10 cellular contexts compared by ENCODE assay signal in genomic region chr12:6295187-6295811, GRCh38. TPM values are rescaled to one million over a fixed set of nuclear protein-coding genes. Genes with fewer than 3 reads are reported as not detected.
DNase-seq lines count a peak whose midpoint lies in the region; ATAC-seq and TF ChIP-seq lines count a peak whose summit lies in the region.
"Had no signal": no experiment of that assay in that cellular context is flagged by ENCODE, and none has a peak within 500 bp of the region (broad histone marks: within the 10 kb centered on the region; RNA-seq: fewer than 3 reads in every experiment).

No MANE protein-coding gene starts in this region.

- peaks cover 10% of the 10 kb centered on the region for H3K27me3 Mint-ChIP-seq in activated CD4-positive, alpha-beta memory T cell treated with anti-CD3 and anti-CD28 coated beads for 36 hours
- peaks cover 6 to 13% of the 10 kb centered on the region in 2 donors for H3K27me3 Mint-ChIP-seq in CD8-positive, alpha-beta memory T cell

- DNase-seq in AG08395 (ENCODE audit: low spot score) (peak; percentile 87), HuH-7 (ENCODE audit: low spot score) (peak; percentile 64), breast epithelium (ENCODE audit: low spot score in 2 of 2) (peak; percentile 70 to 75), right lobe of liver (no peak), NCI-H2171 treated with DMSO at 0.1 percent for 48 hours (lab: John Stamatoyannopoulos, UW) (no peak), prostate gland (ENCODE audit: low spot score) (no peak)
- DNase-seq in activated CD4-positive, alpha-beta memory T cell treated with anti-CD3 and anti-CD28 coated beads for 36 hours: no peak
- DNase-seq in CD8-positive, alpha-beta memory T cell: no peak

- H3K27ac Mint-ChIP-seq in activated CD4-positive, alpha-beta memory T cell treated with anti-CD3 and anti-CD28 coated beads for 36 hours: no peak overlapping the region
- peak overlapping the region in 1 of 8 donors; percentile 9 for H3K27ac Mint-ChIP-seq in CD8-positive, alpha-beta memory T cell

- POLR2A ChIA-PET in activated CD4-positive, alpha-beta memory T cell treated with anti-CD3 and anti-CD28 coated beads for 36 hours (lab: Charles Lee): no interaction called here
- POLR2A ChIA-PET in CD8-positive, alpha-beta memory T cell (lab: Charles Lee): no interaction called here

- intact Hi-C loops in breast epithelium (cut with DNase I; ENCODE audit: low total_unique reads) (no loop called here), right lobe of liver (cut with DNase I) (no loop called here), prostate gland (cut with DNase I) (no loop called here)
- intact Hi-C loops in activated CD4-positive, alpha-beta memory T cell treated with anti-CD3 and anti-CD28 coated beads for 36 hours (cut with micrococcal nuclease): no loop called here

- TF ChIP-seq POLR2A in breast epithelium (IDR thresholded peaks at IDR 0.05) (no peak), right lobe of liver (IDR thresholded peaks at IDR 0.05) (no peak), prostate gland (IDR thresholded peaks at IDR 0.05) (no peak)

- WGBS in right lobe of liver (ENCODE audit: insufficient coverage, low coverage, low lambda C conversion rate, missing lambda C conversion rate): 85% methylated on average over 4 of the region's 5 CpGs
- WGBS in prostate gland: 85% methylated on average over 5 of the region's 5 CpGs

- no peak overlapping the region for H3K4me3 Mint-ChIP-seq in activated CD4-positive, alpha-beta memory T cell treated with anti-CD3 and anti-CD28 coated beads for 36 hours
- no peak overlapping the region for H3K4me3 Mint-ChIP-seq in CD8-positive, alpha-beta memory T cell

- H3K27ac ChIP-seq in breast epithelium: peak overlapping the region; percentile 59 to 74
- H3K27ac ChIP-seq in right lobe of liver: peak overlapping the region in 1 of 3 donors; percentile 12
- H3K27ac ChIP-seq in prostate gland: no peak overlapping the region
- no peak overlapping the region for H3K27ac ChIP-seq in CD8-positive, alpha-beta memory T cell (ENCODE audit: low read depth, low read length)
- H3K27ac ChIP-seq: cardiac muscle cell, KMS-11 had no signal

- no peaks in the 10 kb centered on the region for H3K27me3 ChIP-seq in breast epithelium
- no peaks in the 10 kb centered on the region for H3K27me3 ChIP-seq in right lobe of liver
- H3K27me3 ChIP-seq in prostate gland (replicated peaks; ENCODE audit: insufficient read depth): no peaks in the 10 kb centered on the region
- no peaks in the 10 kb centered on the region for H3K27me3 ChIP-seq in CD8-positive, alpha-beta memory T cell (ENCODE audit: insufficient read depth, low read length, poor library complexity, severe bottlenecking)
- H3K27me3 ChIP-seq: cardiac muscle cell had no signal

- no peak overlapping the region for H3K4me3 ChIP-seq in breast epithelium
- no peak overlapping the region for H3K4me3 ChIP-seq in right lobe of liver
- no peak overlapping the region for H3K4me3 ChIP-seq in prostate gland
- H3K4me3 ChIP-seq in CD8-positive, alpha-beta memory T cell (ENCODE audit: low read length): no peak overlapping the region
- H3K4me3 ChIP-seq: cardiac muscle cell had no signal

- peak; percentile 31 to 81 (median 62) for ATAC-seq in right lobe of liver

- no peaks in the 10 kb centered on the region for H3K4me1 ChIP-seq in breast epithelium
- peaks cover 0 to 40% (median 12%) of the 10 kb centered on the region in 4 donors for H3K4me1 ChIP-seq in right lobe of liver
- no peaks in the 10 kb centered on the region for H3K4me1 ChIP-seq in prostate gland (replicated peaks)
- no peaks in the 10 kb centered on the region for H3K4me1 ChIP-seq in CD8-positive, alpha-beta memory T cell (ENCODE audit: insufficient read depth, low read length)

- no peaks in the 10 kb centered on the region for H3K9me3 ChIP-seq in breast epithelium
- no peaks in the 10 kb centered on the region for H3K9me3 ChIP-seq in right lobe of liver
- H3K9me3 ChIP-seq in prostate gland: no peaks in the 10 kb centered on the region
- H3K9me3 ChIP-seq in CD8-positive, alpha-beta memory T cell (ENCODE audit: low read length): no peaks in the 10 kb centered on the region

- CTCF ChIA-PET in activated CD4-positive, alpha-beta memory T cell treated with anti-CD3 and anti-CD28 coated beads for 36 hours (lab: Charles Lee): interaction anchor here (0.9 kb wide), 1 partner anchor 16 kb away, joined by 4 read pairs; no protein-coding TSS in a partner anchor
- CTCF ChIA-PET in CD8-positive, alpha-beta memory T cell (lab: Charles Lee): interaction anchor here (1.3 to 2.3 kb wide), 2 partner anchors 11 to 17 kb away, joined by 4 to 9 read pairs; no protein-coding TSS in a partner anchor

- TF ChIP-seq CTCF in breast epithelium (IDR thresholded peaks at IDR 0.05): no peak
- TF ChIP-seq CTCF in right lobe of liver (IDR thresholded peaks at IDR 0.05): no peak
- TF ChIP-seq CTCF in prostate gland (IDR thresholded peaks at IDR 0.05): no peak

- no peaks in the 10 kb centered on the region for H3K36me3 Mint-ChIP-seq in activated CD4-positive, alpha-beta memory T cell treated with anti-CD3 and anti-CD28 coated beads for 36 hours
- H3K36me3 Mint-ChIP-seq in CD8-positive, alpha-beta memory T cell: no peaks in the 10 kb centered on the region

- H3K4me1 Mint-ChIP-seq in activated CD4-positive, alpha-beta memory T cell treated with anti-CD3 and anti-CD28 coated beads for 36 hours (ENCODE audit: low read depth): no peaks in the 10 kb centered on the region
- no peaks in the 10 kb centered on the region for H3K4me1 Mint-ChIP-seq in CD8-positive, alpha-beta memory T cell

- no peaks in the 10 kb centered on the region for H3K9me3 Mint-ChIP-seq in activated CD4-positive, alpha-beta memory T cell treated with anti-CD3 and anti-CD28 coated beads for 36 hours
- no peaks in the 10 kb centered on the region for H3K9me3 Mint-ChIP-seq in CD8-positive, alpha-beta memory T cell

- H3K36me3 ChIP-seq in breast epithelium (no peaks in the 10 kb centered on the region), right lobe of liver (no peaks in the 10 kb centered on the region), prostate gland (no peaks in the 10 kb centered on the region)
- no peaks in the 10 kb centered on the region for H3K36me3 ChIP-seq in CD8-positive, alpha-beta memory T cell (ENCODE audit: insufficient read depth, low read length)
- H3K36me3 ChIP-seq: cardiac muscle cell had no signal

RNA-seq across cellular contexts. Expression of gene PLEKHG6, which starts 15.2 kb away (rescaled TPM):
- total RNA-seq in breast epithelium (10 to 100 TPM; 11.9 to 43.6 (median 42.4) TPM), right lobe of liver (1 to 10 TPM; 2.3 to 5.5 (median 3.3) TPM), prostate gland (1 to 10 TPM; 4.6 to 6.2 TPM)
- total RNA-seq in activated CD4-positive, alpha-beta memory T cell treated with anti-CD3 and anti-CD28 coated beads for 36 hours: not detected
- total RNA-seq in CD8-positive, alpha-beta memory T cell: not detected
- polyA plus RNA-seq in CD8-positive, alpha-beta memory T cell: 0.72 TPM

RNA-seq across cellular contexts. Expression of gene TNFRSF1A, which starts 46.6 kb away (rescaled TPM):
- total RNA-seq in breast epithelium (100 to 1,000 TPM; 232 to 256 (median 238) TPM), right lobe of liver (100 to 1,000 TPM in 4 of 6 experiments, 10 to 100 TPM in 2; 70.6 to 199 (median 117) TPM), prostate gland (100 to 1,000 TPM in 1 of 2 donors, 10 to 100 TPM in 1; 91.1 to 168 TPM)
- total RNA-seq in activated CD4-positive, alpha-beta memory T cell treated with anti-CD3 and anti-CD28 coated beads for 36 hours: 10 to 100 TPM; 47.5 to 49.6 TPM
- 10 to 100 TPM; 62.1 to 62.9 TPM for total RNA-seq in CD8-positive, alpha-beta memory T cell
- 57.1 TPM for polyA plus RNA-seq in CD8-positive, alpha-beta memory T cell

Comparison
In these comparisons a context has a peak if more than half of its experiments do, and no peak if none do; other contexts are left out.
1. DNase-seq: peak in AG08395 (single experiment), HuH-7 (single experiment) and breast epithelium (2 of 2); none in right lobe of liver (0 of 3), activated CD4-positive, alpha-beta memory T cell treated with anti-CD3 and anti-CD28 coated beads for 36 hours (single experiment), NCI-H2171 treated with DMSO at 0.1 percent for 48 hours (single experiment), prostate gland (single experiment) and CD8-positive, alpha-beta memory T cell (0 of 5).
2. H3K27ac ChIP-seq: peak in breast epithelium (2 of 2); none in prostate gland (0 of 2) and CD8-positive, alpha-beta memory T cell (single experiment).